Comparison of ENCODE assay signal across 12 cellular contexts in the genomic region with DNA sequence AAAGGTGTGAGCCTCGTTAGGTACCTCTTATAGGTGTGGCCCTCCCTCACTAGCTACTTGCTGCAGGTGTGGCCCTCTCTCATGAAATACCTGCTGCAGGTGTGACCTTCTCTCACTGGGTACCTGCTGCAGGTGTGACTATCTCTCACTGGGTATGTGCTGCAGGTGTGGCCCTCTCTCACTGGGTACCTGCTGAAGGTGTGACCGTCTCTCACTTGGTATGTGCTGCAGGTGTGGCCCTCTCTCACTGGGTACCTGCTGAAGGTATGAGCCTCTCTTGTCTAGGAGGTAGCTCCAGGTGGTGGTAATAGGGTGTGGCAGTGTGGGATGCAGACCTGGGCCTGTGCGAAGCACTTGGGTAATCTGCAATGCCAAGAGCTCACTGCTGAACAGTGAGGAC.
DNase-seq lines count a peak whose midpoint lies in the region; ATAC-seq and TF ChIP-seq lines count a peak whose summit lies in the region.
"Had no signal": no experiment of that assay in that cellular context is flagged by ENCODE, and none has a peak within 500 bp of the region (broad histone marks: within the 10 kb centered on the region; RNA-seq: fewer than 3 reads in every experiment).

No MANE protein-coding gene starts in this region.

- H2BK120ac ChIP-seq in neuronal stem cell (ENCODE audit: low read depth, low read length): no peak overlapping the region

- no peak overlapping the region for H2AFZ ChIP-seq in neuronal stem cell (ENCODE audit: low read length)

- intact Hi-C loops in upper lobe of right lung (cut with DNase I): no loop called here

- H3K27ac ChIP-seq in lung (ENCODE audit: low read depth in 1 of 2, low read length in 1 of 2) (no peak overlapping the region), upper lobe of right lung (no peak overlapping the region), neuronal stem cell (replicated peaks; ENCODE audit: low read length) (no peak overlapping the region)
- H3K27ac ChIP-seq: BLaER1 had no signal

- H3K18ac ChIP-seq in neuronal stem cell (ENCODE audit: low read length): no peak overlapping the region

- no peak overlapping the region for H2BK12ac ChIP-seq in neuronal stem cell (ENCODE audit: low read length)

- WGBS in lung, 2 donors: 64 to 76% methylated on average over 3 of the region's 3 CpGs
- no CpG with 5 or more reads among the region's 3 CpGs for WGBS in neuronal stem cell (ENCODE audit: extremely low coverage in 2 of 2, insufficient read length in 2 of 2, insufficient replicate concordance in 1 of 2), 2 donors

- no peaks in the 10 kb centered on the region for H3K4me1 ChIP-seq in lung (ENCODE audit: control insufficient read depth in 2 of 2, insufficient read depth in 2 of 2, low read length in 2 of 2)
- H3K4me1 ChIP-seq in upper lobe of right lung: no peaks in the 10 kb centered on the region
- H3K4me1 ChIP-seq in neuronal stem cell (ENCODE audit: control insufficient read depth in 2 of 2, insufficient read depth in 1 of 2, low read depth in 1 of 2, low read length in 2 of 2): no peaks in the 10 kb centered on the region
- H3K4me1 ChIP-seq: BLaER1, Caco-2 had no signal

- H2AK5ac ChIP-seq in neuronal stem cell (ENCODE audit: low read depth, low read length): no peak overlapping the region

- TF ChIP-seq CTCF in lung (IDR thresholded peaks at IDR 0.05; ENCODE audit: control extremely low read depth, extremely low read depth) (no peak), upper lobe of right lung (IDR thresholded peaks at IDR 0.05) (no peak)

- ATAC-seq in esophagus mucosa (peak; percentile 37), lung (ENCODE audit: insufficient read depth, low FRiP score) (peak; percentile 5), upper lobe of right lung (peak; percentile 85)

- no peak overlapping the region for H3K9ac ChIP-seq in neuronal stem cell (ENCODE audit: low read depth, low read length, poor library complexity)
- H3K9ac ChIP-seq: BLaER1 had no signal

- no peak overlapping the region for H3K23ac ChIP-seq in neuronal stem cell (ENCODE audit: low read depth, low read length, poor library complexity)

- H3K4ac ChIP-seq in neuronal stem cell (ENCODE audit: low read length): no peak overlapping the region

- no peaks in the 10 kb centered on the region for H3K79me1 ChIP-seq in neuronal stem cell (ENCODE audit: low read depth, low read length)

- H4K91ac ChIP-seq in neuronal stem cell (ENCODE audit: low read depth, low read length, poor library complexity): no peak overlapping the region

- DNase-seq in NCI-H748 (lab: John Stamatoyannopoulos, UW; ENCODE audit: unreplicated experiment) (peak; percentile 13), NCI-H748 treated with DMSO at 0.1 percent for 48 hours (lab: John Stamatoyannopoulos, UW) (no peak), lung (ENCODE audit: low spot score) (no peak), upper lobe of right lung (no peak), GDM1 (lab: John Stamatoyannopoulos, UW) (no peak), neuronal stem cell (ENCODE audit: low spot score) (no peak)
- DNase-seq: 8988T; AML-193; Caco-2; CD8-positive, alpha-beta memory T cell had no signal

- no peak overlapping the region for H4K8ac ChIP-seq in neuronal stem cell (ENCODE audit: low read depth, low read length)

- H3K9me3 ChIP-seq in lung (ENCODE audit: control insufficient read depth in 2 of 2, insufficient read depth in 1 of 2, low read length in 1 of 2) (peaks cover 0 to 1% of the 10 kb centered on the region in 2 donors), upper lobe of right lung (no peaks in the 10 kb centered on the region), neuronal stem cell (replicated peaks in 1 of 2; ENCODE audit: control insufficient read depth in 2 of 2, insufficient read depth in 1 of 2, low read depth in 1 of 2, low read length in 2 of 2) (no peaks in the 10 kb centered on the region)
- H3K9me3 ChIP-seq: BLaER1, Caco-2 had no signal

- H3K4me2 ChIP-seq in neuronal stem cell (ENCODE audit: insufficient read depth, low read length, poor library complexity, severe bottlenecking): no peak overlapping the region
- H3K4me2 ChIP-seq: BLaER1 had no signal

- H3K36me3 ChIP-seq in lung (ENCODE audit: control insufficient read depth in 2 of 2, insufficient read depth in 2 of 2, low read length in 2 of 2) (no peaks in the 10 kb centered on the region), upper lobe of right lung (no peaks in the 10 kb centered on the region), neuronal stem cell (replicated peaks in 1 of 2; ENCODE audit: control insufficient read depth in 2 of 2, insufficient read depth in 2 of 2, low read length in 2 of 2) (no peaks in the 10 kb centered on the region)
- H3K36me3 ChIP-seq: BLaER1 had no signal

- no peaks in the 10 kb centered on the region for H3K27me3 ChIP-seq in lung (ENCODE audit: control insufficient read depth, insufficient read depth)
- H3K27me3 ChIP-seq in upper lobe of right lung: no peaks in the 10 kb centered on the region
- H3K27me3 ChIP-seq in neuronal stem cell (ENCODE audit: control insufficient read depth in 3 of 3, insufficient read depth in 3 of 3, low read depth in 1 of 3, low read length in 3 of 3): no peaks in the 10 kb centered on the region
- H3K27me3 ChIP-seq: BLaER1 had no signal

- H2BK15ac ChIP-seq in neuronal stem cell (ENCODE audit: low read length): no peak overlapping the region

- no peak overlapping the region for H3K14ac ChIP-seq in neuronal stem cell (ENCODE audit: low read length)

- H2BK5ac ChIP-seq in neuronal stem cell (ENCODE audit: low read length): no peak overlapping the region

- H3K4me3 ChIP-seq in lung (no peak overlapping the region), upper lobe of right lung (no peak overlapping the region), neuronal stem cell (ENCODE audit: low read length in 2 of 2) (no peak overlapping the region)
- H3K4me3 ChIP-seq: BLaER1 had no signal

Comparison
In these comparisons a context has a peak if more than half of its experiments do, and no peak if none do; other contexts are left out.
1. ATAC-seq: peak in every context shown above with its lines; median percentile 85 in upper lobe of right lung; 37 in esophagus mucosa; 5 in lung.